ENCODE assay signal across 9 cellular contexts in the genomic region with DNA sequence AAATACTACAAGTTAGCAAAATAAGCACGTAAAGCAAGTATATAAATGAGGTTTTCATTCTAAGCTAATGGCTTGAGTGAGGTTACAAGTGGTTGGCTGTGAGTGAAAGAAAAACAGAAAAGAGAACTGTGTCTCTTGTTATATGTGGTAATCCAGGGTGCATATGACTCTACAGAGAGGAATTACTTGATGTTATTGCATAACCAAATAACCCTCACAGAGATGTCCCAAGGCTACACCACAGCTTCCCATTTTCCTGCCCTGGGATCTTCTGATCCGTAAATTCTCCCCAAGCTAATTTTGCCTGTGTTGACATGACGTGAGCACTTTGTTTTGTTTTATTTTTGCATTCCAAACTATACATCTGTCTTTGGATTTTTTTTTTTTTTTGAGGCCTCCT.
A peak's percentile ranks its signal among the peaks of the same experiment; 100 is the strongest.
DNase-seq lines count a peak whose midpoint lies in the region; TF ChIP-seq lines count a peak whose summit lies in the region.
"Had no signal": no experiment of that assay in that cellular context is flagged by ENCODE, and none has a peak within 500 bp of the region (broad histone marks: within the 10 kb centered on the region; RNA-seq: fewer than 3 reads in every experiment).

No MANE protein-coding gene starts in this region.

- H3K9me3 Mint-ChIP-seq in chondrocyte (ENCODE audit: low read depth), result peaks cover 8% of the 10 kb centered on the region

- DNase-seq in GM04503 (ENCODE audit: low read depth), result peak; percentile 76
- DNase-seq in NOMO-1 treated with DMSO at 0.1 percent for 48 hours (lab: John Stamatoyannopoulos, UW; ENCODE audit: unreplicated experiment), result peak; percentile 92
- no peak for DNase-seq in chondrocyte (ENCODE audit: low spot score)
- peak; percentile 91 for DNase-seq in skeletal muscle cell (ENCODE audit: low read depth)
- no peak for DNase-seq in activated effector memory CD4-positive, alpha-beta T cell treated with anti-CD3 and anti-CD28 coated beads, Interleukin-2, amount 50 U/mL, for 16 hours
- DNase-seq in SW 1271 (lab: John Stamatoyannopoulos, UW), result no peak
- no peak for DNase-seq in GM19240 (ENCODE audit: insufficient read length, low spot score)
- DNase-seq: DMS153 had no signal

- H3K27ac Mint-ChIP-seq in chondrocyte (ENCODE audit: unreplicated experiment), result peak overlapping the region; percentile 68
- H3K27ac Mint-ChIP-seq: brain had no signal

- no peak for TF ChIP-seq CTCF in chondrocyte (IDR thresholded peaks at IDR 0.05)

- no peak overlapping the region for H3K4me3 ChIP-seq in skeletal muscle cell (ENCODE audit: low read depth, low read length)

- no peaks in the 10 kb centered on the region for H3K27me3 Mint-ChIP-seq in chondrocyte (ENCODE audit: low read depth)
- H3K27me3 Mint-ChIP-seq: brain had no signal

- no peak overlapping the region for H3K4me3 Mint-ChIP-seq in chondrocyte (ENCODE audit: unreplicated experiment)
- H3K4me3 Mint-ChIP-seq: brain had no signal

- H3K4me1 Mint-ChIP-seq in chondrocyte (ENCODE audit: low read depth), result peaks cover 15% of the 10 kb centered on the region
- H3K4me1 Mint-ChIP-seq: brain had no signal

- H3K36me3 Mint-ChIP-seq in chondrocyte (ENCODE audit: low read depth), result peaks cover 3% of the 10 kb centered on the region
- H3K36me3 Mint-ChIP-seq: brain had no signal

Comparison
In these comparisons a context has a peak if more than half of its experiments do, and no peak if none do; other contexts are left out.
1. DNase-seq: peak in GM04503 (single experiment), NOMO-1 treated with DMSO at 0.1 percent for 48 hours (single experiment) and skeletal muscle cell (single experiment); none in chondrocyte (single experiment), activated effector memory CD4-positive, alpha-beta T cell treated with anti-CD3 and anti-CD28 coated beads, Interleukin-2, amount 50 U/mL, for 16 hours (single experiment), SW 1271 (0 of 2) and GM19240 (single experiment).